ENCODE assay signal across 29 cellular contexts in genomic region chr18:75679347-75679746, GRCh38.
DNase-seq lines count a peak whose midpoint lies in the region; ATAC-seq, FAIRE-seq and TF ChIP-seq lines count a peak whose summit lies in the region.
"Had no signal": no experiment of that assay in that cellular context is flagged by ENCODE, and none has a peak within 500 bp of the region (broad histone marks: within the 10 kb centered on the region; RNA-seq: fewer than 3 reads in every experiment).

No MANE protein-coding gene starts in this region.

- no peak overlapping the region for H3K27ac Mint-ChIP-seq in MCF 10A (ENCODE audit: low read depth, unreplicated experiment)
- H3K27ac Mint-ChIP-seq: activated CD4-positive, alpha-beta memory T cell treated with anti-CD3 and anti-CD28 coated beads, Interleukin-2, amount 10 ng/mL, durations not matched to agents 7 days and 5 days; activated naive CD8-positive, alpha-beta T cell treated with anti-CD3 and anti-CD28 coated beads for 36 hours; activated T-helper 2 cell treated with anti-CD3 and anti-CD28 coated beads, Interferon-gamma antibody, Interleukin-2, Interleukin-4, amounts not matched to agents 10 μg/mL and 5 μg/mL and 100 μg/mL, durations not matched to agents 14 hours and 24 hours and 36 hours; T-helper 1 cell treated with Interleukin-12 subunit alpha and Interleukin-12 subunit beta and Interleukin-4 antibody, amounts not matched to agents 30 μg/mL and 1 μg/mL, for 36 hours had no signal

- TF ChIP-seq POLR2A in breast epithelium (IDR thresholded peaks at IDR 0.05): no peak
- TF ChIP-seq POLR2A in sigmoid colon (IDR thresholded peaks at IDR 0.05): no peak
- no peak for TF ChIP-seq POLR2A in H54 (IDR thresholded peaks at IDR 0.05; ENCODE audit: low read depth, low read length)

- H3K27ac ChIP-seq in breast epithelium: peak overlapping the region; percentile 10 to 25
- H3K27ac ChIP-seq in right cardiac atrium (ENCODE audit: low read length): no peak overlapping the region
- no peak overlapping the region for H3K27ac ChIP-seq in sigmoid colon
- H3K27ac ChIP-seq: 22Rv1, neutrophil had no signal

- H3K4me3 ChIP-seq in breast epithelium (peak overlapping the region in 1 of 3 donors; percentile 46), right cardiac atrium (ENCODE audit: low read length) (no peak overlapping the region), sigmoid colon (no peak overlapping the region)

- intact Hi-C loops in breast epithelium (cut with DNase I; ENCODE audit: low total_unique reads) (no loop called here), MCF 10A (cut with micrococcal nuclease) (no loop called here), right cardiac atrium (cut with DNase I) (no loop called here), sigmoid colon (cut with DNase I) (no loop called here)

- no peaks in the 10 kb centered on the region for H3K27me3 ChIP-seq in breast epithelium
- H3K27me3 ChIP-seq in right cardiac atrium (ENCODE audit: control insufficient read depth, insufficient read depth): no peaks in the 10 kb centered on the region
- H3K27me3 ChIP-seq in sigmoid colon: no peaks in the 10 kb centered on the region
- H3K27me3 ChIP-seq: neutrophil had no signal

- peak; percentile 89 to 92 for ATAC-seq in right cardiac atrium
- ATAC-seq: activated CD4-positive, CD25-positive, alpha-beta regulatory T cell treated with anti-CD3 and anti-CD28 coated beads, Interleukin-2, amount 50 U/mL, for 24 hours had no signal

- H3K4me1 Mint-ChIP-seq in MCF 10A (ENCODE audit: insufficient read depth, unreplicated experiment): peaks cover 9% of the 10 kb centered on the region
- H3K4me1 Mint-ChIP-seq: activated CD4-positive, alpha-beta memory T cell treated with anti-CD3 and anti-CD28 coated beads, Interleukin-2, amount 10 ng/mL, durations not matched to agents 7 days and 5 days; activated naive CD8-positive, alpha-beta T cell treated with anti-CD3 and anti-CD28 coated beads for 36 hours had no signal

- DNase-seq in breast epithelium (ENCODE audit: low spot score in 2 of 2) (no peak), MCF 10A (ENCODE audit: unreplicated experiment) (no peak), right cardiac atrium (peak; percentile 64 to 83 (median 75)), sigmoid colon (peak; percentile 81), HuH-7.5 (ENCODE audit: low spot score) (no peak), H54 (ENCODE audit: insufficient read length, low spot score) (no peak), NCI-H2196 treated with DMSO at 0.1 percent for 48 hours (lab: John Stamatoyannopoulos, UW; ENCODE audit: unreplicated experiment) (no peak)
- DNase-seq in stimulated activated CD4-positive, alpha-beta T cell treated with anti-CD3 and anti-CD28 coated beads, Interleukin-4, amount 100 ng/mL, for 1 hour: no peak
- DNase-seq: activated CD4-positive, alpha-beta memory T cell treated with anti-CD3 and anti-CD28 coated beads, Interleukin-2, amount 10 ng/mL, durations not matched to agents 7 days and 5 days; activated CD8-positive, alpha-beta memory T cell treated with anti-CD3 and anti-CD28 coated beads, Interleukin-2, amount 50 U/mL, for 48 hours; activated naive CD8-positive, alpha-beta T cell treated with anti-CD3 and anti-CD28 coated beads for 36 hours; Calu3; cerebellar nuclear complex; DND-41; KG1; kidney glomerular epithelial cell; mammary epithelial cell; MM.1S; NCI-H446 treated with DMSO at 0.1 percent for 48 hours; SK-N-SH; stimulated activated CD4-positive, alpha-beta T cell treated with anti-CD3 and anti-CD28 coated beads, Interleukin-2, amount 100 ng/mL, for 24 hours had no signal

- TF ChIP-seq EP300 in sigmoid colon (IDR thresholded peaks at IDR 0.05): no peak

- no peaks in the 10 kb centered on the region for H3K36me3 Mint-ChIP-seq in MCF 10A (ENCODE audit: insufficient read depth, unreplicated experiment)
- H3K36me3 Mint-ChIP-seq: activated naive CD8-positive, alpha-beta T cell treated with anti-CD3 and anti-CD28 coated beads for 36 hours had no signal

- no peak for FAIRE-seq in H54 (lab: Jason Lieb, UNC)
- FAIRE-seq: GM18507, HTR-8/SVneo, urothelium cell line had no signal

- H3K36me3 ChIP-seq in breast epithelium (no peaks in the 10 kb centered on the region), sigmoid colon (no peaks in the 10 kb centered on the region)
- H3K36me3 ChIP-seq: neutrophil had no signal

- no peaks in the 10 kb centered on the region for H3K27me3 Mint-ChIP-seq in MCF 10A (ENCODE audit: insufficient read depth, unreplicated experiment)
- H3K27me3 Mint-ChIP-seq: activated CD4-positive, alpha-beta memory T cell treated with anti-CD3 and anti-CD28 coated beads, Interleukin-2, amount 10 ng/mL, durations not matched to agents 7 days and 5 days had no signal

- 50% methylated on average over 13 of the region's 13 CpGs for WGBS in right cardiac atrium
- WGBS in sigmoid colon, 2 donors: 80 to 84% methylated on average over 13 of the region's 13 CpGs

- POLR2A ChIA-PET in MCF 10A (lab: Yijun Ruan, JAX): no interaction called here

- CTCF ChIA-PET in MCF 10A (lab: Yijun Ruan, JAX): no interaction called here

- TF ChIP-seq CTCF in breast epithelium (IDR thresholded peaks at IDR 0.05) (no peak), MCF 10A (IDR thresholded peaks at IDR 0.05; ENCODE audit: unreplicated experiment) (no peak), sigmoid colon (IDR thresholded peaks at IDR 0.05) (no peak)

- no peak overlapping the region for H3K4me3 Mint-ChIP-seq in MCF 10A (ENCODE audit: unreplicated experiment)
- H3K4me3 Mint-ChIP-seq: activated CD4-positive, alpha-beta memory T cell treated with anti-CD3 and anti-CD28 coated beads, Interleukin-2, amount 10 ng/mL, durations not matched to agents 7 days and 5 days; activated naive CD8-positive, alpha-beta T cell treated with anti-CD3 and anti-CD28 coated beads for 36 hours; T-helper 1 cell treated with Interleukin-12 subunit alpha and Interleukin-12 subunit beta and Interleukin-4 antibody, amounts not matched to agents 30 μg/mL and 1 μg/mL, for 36 hours had no signal

- H3K4me1 ChIP-seq in breast epithelium (no peaks in the 10 kb centered on the region), right cardiac atrium (ENCODE audit: control insufficient read depth, insufficient read depth, low read length) (no peaks in the 10 kb centered on the region), sigmoid colon (peaks cover 0 to 21% (median 18%) of the 10 kb centered on the region in 4 donors)

- H3K9me3 Mint-ChIP-seq in MCF 10A (ENCODE audit: unreplicated experiment): peaks cover 9% of the 10 kb centered on the region
- H3K9me3 Mint-ChIP-seq: activated CD4-positive, alpha-beta memory T cell treated with anti-CD3 and anti-CD28 coated beads, Interleukin-2, amount 10 ng/mL, durations not matched to agents 7 days and 5 days; activated naive CD8-positive, alpha-beta T cell treated with anti-CD3 and anti-CD28 coated beads for 36 hours; activated T-helper 2 cell treated with anti-CD3 and anti-CD28 coated beads, Interferon-gamma antibody, Interleukin-2, Interleukin-4, amounts not matched to agents 10 μg/mL and 5 μg/mL and 100 μg/mL, durations not matched to agents 14 hours and 24 hours and 36 hours; T-helper 1 cell treated with Interleukin-12 subunit alpha and Interleukin-12 subunit beta and Interleukin-4 antibody, amounts not matched to agents 30 μg/mL and 1 μg/mL, for 36 hours had no signal

- H3K9me3 ChIP-seq in breast epithelium (no peaks in the 10 kb centered on the region), right cardiac atrium (ENCODE audit: control insufficient read depth, low read length) (no peaks in the 10 kb centered on the region), sigmoid colon (peaks cover 0 to 5% (median 0%) of the 10 kb centered on the region in 4 donors)
- H3K9me3 ChIP-seq: neutrophil had no signal

- BruUV-seq in MCF 10A (replicated peaks; lab: Mats Ljungman, UMichigan): no TSS peak

Comparison
In these comparisons a context has a peak if more than half of its experiments do, and no peak if none do; other contexts are left out.
1. DNase-seq: peak in right cardiac atrium (3 of 3) and sigmoid colon (single experiment); none in breast epithelium (0 of 2), MCF 10A (single experiment), HuH-7.5 (single experiment), stimulated activated CD4-positive, alpha-beta T cell treated with anti-CD3 and anti-CD28 coated beads, Interleukin-4, amount 100 ng/mL, for 1 hour (single experiment), H54 (single experiment) and NCI-H2196 treated with DMSO at 0.1 percent for 48 hours (single experiment).
2. H3K27ac ChIP-seq: peak in breast epithelium (2 of 2); none in right cardiac atrium (single experiment) and sigmoid colon (0 of 4).